9 cellular contexts compared by ENCODE assay signal in the genomic region with DNA sequence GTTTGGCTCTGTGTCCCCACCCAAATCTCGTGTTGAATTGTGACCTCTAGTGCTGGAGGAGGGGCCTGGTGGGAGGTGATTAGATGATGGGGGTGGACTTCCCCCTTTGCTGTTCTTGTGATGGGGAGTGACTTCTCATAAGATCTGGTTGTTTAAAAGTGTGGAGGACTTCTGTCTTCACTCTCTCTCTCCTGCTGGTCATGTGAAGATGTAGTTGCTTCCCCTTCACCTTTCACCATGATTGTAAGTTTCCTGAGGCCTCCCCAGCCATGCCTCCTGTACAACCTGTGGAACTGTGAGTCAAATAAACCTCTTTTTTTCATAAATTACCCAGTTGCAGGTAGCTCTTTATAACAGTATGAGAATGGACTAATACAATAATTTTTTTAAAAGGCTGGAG.
"Had no signal": no experiment of that assay in that cellular context is flagged by ENCODE, and none has a peak within 500 bp of the region (broad histone marks: within the 10 kb centered on the region; RNA-seq: fewer than 3 reads in every experiment).

No MANE protein-coding gene starts in this region.

- ATAC-seq: GM23338, HCT116 had no signal

- H3K27ac Mint-ChIP-seq: GM23338, H9, HFFc6 had no signal

- H3K4me1 ChIP-seq: HAP-1 had no signal

- H3K36me3 ChIP-seq: HAP-1 had no signal

- H3K4me3 ChIP-seq: GM23248, GM23338, HAP-1 had no signal

- DNase-seq: GM23248, GOT3, H7, H9, HCEC 1CT, HFFc6 had no signal

- H3K27ac ChIP-seq: GM23248 had no signal
